ENCODE assay signal across 8 cellular contexts in genomic region chr5:75610859-75611323, GRCh38. TPM values are rescaled to one million over a fixed set of nuclear protein-coding genes. Genes with fewer than 3 reads are reported as not detected.
DNase-seq lines count a peak whose midpoint lies in the region; ATAC-seq, FAIRE-seq and TF ChIP-seq lines count a peak whose summit lies in the region.
"Not testable (repeated sequence)": the region's sequence is repeated elsewhere in the genome, so short reads cannot be mapped to it uniquely, and the experiment has no call there.

No MANE protein-coding gene starts in this region.

- H3K36me3 Mint-ChIP-seq in Caco-2 (ENCODE audit: insufficient read depth, unreplicated experiment); WTC11; chondrocyte (ENCODE audit: low read depth): not testable (repeated sequence)

- not testable (repeated sequence) for H3K27me3 ChIP-seq in Caco-2 (replicated peaks; ENCODE audit: control insufficient read depth, insufficient read depth, low read length); HUES6 (ENCODE audit: control insufficient read depth, insufficient read depth, low read length); foreskin keratinocyte; right lobe of liver; pancreas; thoracic aorta (replicated peaks; ENCODE audit: insufficient read depth)

- POLR2A ChIA-PET in Caco-2 (lab: Charles Lee); WTC11 (lab: Charles Lee): not testable (repeated sequence)

- H3K27ac ChIP-seq in HUES6 (ENCODE audit: low read depth, low read length): peak overlapping the region; percentile 90; the same call in 1 of the 2 replicates
- peak overlapping the region; percentile 72 for H3K27ac ChIP-seq in foreskin keratinocyte
- not testable (repeated sequence) for H3K27ac ChIP-seq in right lobe of liver, thoracic aorta
- peak overlapping the region in 2 of 4 donors; percentile 44 to 46 for H3K27ac ChIP-seq in pancreas

- TF ChIP-seq CTCF in Caco-2 (IDR thresholded peaks at IDR 0.05; ENCODE audit: insufficient read depth in 1 of 2, low read depth in 1 of 2, low read length in 1 of 2, severe bottlenecking in 1 of 2, unreplicated experiment in 1 of 2); WTC11 (IDR thresholded peaks at IDR 0.05); chondrocyte (IDR thresholded peaks at IDR 0.05); foreskin keratinocyte (conservative IDR thresholded peaks at IDR 0.05); right lobe of liver (IDR thresholded peaks at IDR 0.05); pancreas (IDR thresholded peaks at IDR 0.05); thoracic aorta (IDR thresholded peaks at IDR 0.05): not testable (repeated sequence)

- H3K27ac Mint-ChIP-seq in Caco-2 (ENCODE audit: unreplicated experiment) (peak overlapping the region; percentile 87), chondrocyte (ENCODE audit: unreplicated experiment) (peak overlapping the region; percentile 62)
- H3K27ac Mint-ChIP-seq in WTC11: not testable (repeated sequence)

- not testable (repeated sequence) for BruUV-seq in Caco-2 (replicated peaks; lab: Mats Ljungman, UMichigan)

- H3K4me3 ChIP-seq in Caco-2 (ENCODE audit: low read depth, low read length) (peak overlapping the region; percentile 74), HUES6 (ENCODE audit: low read depth, low read length) (peak overlapping the region; percentile 69), right lobe of liver (peak overlapping the region; percentile 51 to 60 (median 56)), pancreas (peak overlapping the region; percentile 36 to 61 (median 52)), thoracic aorta (peak overlapping the region; percentile 75)

- H3K27me3 Mint-ChIP-seq in Caco-2 (ENCODE audit: insufficient read depth, unreplicated experiment); WTC11 (ENCODE audit: low read depth); chondrocyte (ENCODE audit: low read depth): not testable (repeated sequence)

- peak; percentile 73 to 89 for DNase-seq in Caco-2
- DNase-seq in WTC11 (ENCODE audit: low spot score); chondrocyte (ENCODE audit: low spot score); foreskin keratinocyte; right lobe of liver; pancreas; thoracic aorta (ENCODE audit: low spot score): not testable (repeated sequence)

- not testable (repeated sequence) for H3K9me3 Mint-ChIP-seq in Caco-2 (ENCODE audit: unreplicated experiment); WTC11; chondrocyte (ENCODE audit: low read depth)

- CTCF ChIA-PET in Caco-2 (lab: Charles Lee): not testable (repeated sequence)
- CTCF ChIA-PET in WTC11 (lab: Charles Lee): interaction anchor here (0.6 kb wide), 2 partner anchors 71 to 362 kb away, joined by 3 read pairs; no protein-coding TSS in a partner anchor

- not testable (repeated sequence) for ATAC-seq in WTC11; foreskin keratinocyte; right lobe of liver; thoracic aorta (ENCODE audit: insufficient number of reproducible peaks, low FRiP score, low read depth)
- ATAC-seq in pancreas: peak; percentile 33 to 45 (median 35)

- not testable (repeated sequence) for H3K36me3 ChIP-seq in Caco-2 (ENCODE audit: control insufficient read depth, insufficient read depth, low read length); HUES6 (ENCODE audit: control insufficient read depth, insufficient read depth, low read length); right lobe of liver; pancreas; thoracic aorta

- 13% methylated on average over 11 of the region's 11 CpGs for WGBS in right lobe of liver (ENCODE audit: insufficient coverage, low coverage, low lambda C conversion rate, missing lambda C conversion rate)
- WGBS in pancreas, 2 donors: 8 to 10% methylated on average over 11 of the region's 11 CpGs

- peaks cover 21% of the 10 kb centered on the region for H3K4me1 Mint-ChIP-seq in Caco-2 (ENCODE audit: low read depth, unreplicated experiment)
- H3K4me1 Mint-ChIP-seq in WTC11: peaks cover 32% of the 10 kb centered on the region
- H3K4me1 Mint-ChIP-seq in chondrocyte (ENCODE audit: low read depth): not testable (repeated sequence)

- H3K4me1 ChIP-seq in Caco-2 (peaks cover 49% of the 10 kb centered on the region), HUES6 (ENCODE audit: control insufficient read depth, insufficient read depth, low read length) (peaks cover 35% of the 10 kb centered on the region), foreskin keratinocyte (peaks cover 22% of the 10 kb centered on the region), thoracic aorta (ENCODE audit: control insufficient read depth in 1 of 2, low read depth in 2 of 2) (peaks cover 0 to 10% of the 10 kb centered on the region in 2 donors)
- H3K4me1 ChIP-seq in right lobe of liver, pancreas: not testable (repeated sequence)

- H3K4me3 Mint-ChIP-seq in Caco-2 (ENCODE audit: unreplicated experiment) (peak overlapping the region; percentile 99), WTC11 (peak overlapping the region; percentile 77), chondrocyte (ENCODE audit: unreplicated experiment) (peak overlapping the region; percentile 74)

- FAIRE-seq in pancreas (lab: Jason Lieb, UNC): not testable (repeated sequence)

- intact Hi-C loops in Caco-2 (cut with micrococcal nuclease; ENCODE audit: unreplicated experiment): loop anchor here (1.0 to 5.0 kb wide), 3 partner anchors 9 to 99 kb away; partner anchors contain the start of genes CERT1 and POLK
- intact Hi-C loops in right lobe of liver (cut with DNase I); pancreas (cut with DNase I): not testable (repeated sequence)

- not testable (repeated sequence) for H3K9me3 ChIP-seq in Caco-2; HUES6 (ENCODE audit: control insufficient read depth, insufficient read depth, low read depth, low read length); right lobe of liver; pancreas; thoracic aorta

- not testable (repeated sequence) for TF ChIP-seq POLR2A in right lobe of liver (IDR thresholded peaks at IDR 0.05)

- H3K9ac ChIP-seq in HUES6 (ENCODE audit: low read length): peak overlapping the region; percentile 96

TF ChIP-seq in WTC11, 78 proteins besides CTCF, POLR2A, EP300 and RAD21:
- 0 out of 2 replicates have a peak, but pooled peaks have one; percentile 7 for TF ChIP-seq FOXK1 (CRISPR knock-in tag; IDR thresholded peaks at IDR 0.05)

RNA-seq across cellular contexts. Expression of gene ANKDD1B, which starts 0.4 kb away (rescaled TPM):
- total RNA-seq in Caco-2 (2022) (0.63 and 0.88 TPM in 2 replicates), WTC11 (2021) (0.07 to 0.28 TPM (median 0.14 TPM) in 3 replicates), chondrocyte (0.42 to 1.2 TPM (median 0.72 TPM) in 3 replicates), foreskin keratinocyte (0.07 and 0.10 TPM in 2 replicates), right lobe of liver (under 1 TPM in 2 of 6 experiments, not detected in 4; 0.17 to 0.26 TPM), pancreas (under 1 TPM; 0.38 to 0.79 (median 0.54) TPM), thoracic aorta (1 to 10 TPM in 1 of 2 donors, not detected in 1; 1.6 TPM)
- polyA plus RNA-seq in foreskin keratinocyte (0.07 TPM in 2 replicates), pancreas (1 to 10 TPM in 1 of 2 donors, under 1 TPM in 1; 0.66 to 1.3 TPM)
